ENCODE assay signal across 20 cellular contexts in the genomic region with DNA sequence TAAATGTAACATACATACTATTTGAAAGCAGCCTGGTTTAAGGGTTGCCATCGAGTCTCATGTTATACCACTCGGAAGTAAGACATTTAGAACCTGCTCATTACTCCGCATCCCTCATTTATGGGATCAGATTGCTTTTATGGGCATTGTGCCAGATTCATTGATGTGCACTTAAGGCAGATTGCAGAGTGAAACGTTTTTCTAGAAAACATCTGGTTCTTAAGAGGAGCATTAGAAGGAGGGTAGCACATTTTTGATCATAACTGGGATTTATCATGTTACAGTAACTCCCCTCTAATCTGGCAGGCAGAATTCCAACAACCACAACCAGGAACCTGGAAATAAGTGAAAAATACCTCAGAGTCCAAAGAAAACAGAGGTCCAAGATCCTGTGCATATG.
DNase-seq lines count a peak whose midpoint lies in the region; ATAC-seq and TF ChIP-seq lines count a peak whose summit lies in the region.
"Had no signal": no experiment of that assay in that cellular context is flagged by ENCODE, and none has a peak within 500 bp of the region (broad histone marks: within the 10 kb centered on the region; RNA-seq: fewer than 3 reads in every experiment).

No MANE protein-coding gene starts in this region.

- TF ChIP-seq EP300 in esophagus muscularis mucosa (IDR thresholded peaks at IDR 0.05) = no peak

- ATAC-seq in activated naive CD8-positive, alpha-beta T cell treated with anti-CD3 and anti-CD28 coated beads, Interleukin-2, amount 50 U/mL, for 24 hours = no peak
- ATAC-seq in HG02588 (IDR thresholded peaks at IDR 0.05; ENCODE audit: unreplicated experiment) = no peak
- ATAC-seq in GM21737 (IDR thresholded peaks at IDR 0.05; ENCODE audit: unreplicated experiment) = no peak
- ATAC-seq: activated CD8-positive, alpha-beta T cell treated with anti-CD3 and anti-CD28 coated beads for 36 hours; GM12878; stimulated activated effector memory CD8-positive, alpha-beta T cell treated with anti-CD3 and anti-CD28 coated beads, Interleukin-12 subunit alpha, Interleukin-12 subunit beta, amount 100 ng/mL, for 72 hours; upper lobe of right lung had no signal

- 57% methylated on average over 4 of the region's 4 CpGs for WGBS in esophagus muscularis mucosa

- H3K4me3 Mint-ChIP-seq in activated naive CD8-positive, alpha-beta T cell treated with anti-CD3 and anti-CD28 coated beads, Interleukin-2, amount 50 U/mL, for 24 hours = no peak overlapping the region
- H3K4me3 Mint-ChIP-seq: activated CD8-positive, alpha-beta T cell treated with anti-CD3 and anti-CD28 coated beads for 36 hours; B cell; stimulated activated effector memory CD8-positive, alpha-beta T cell treated with anti-CD3 and anti-CD28 coated beads, Interleukin-12 subunit alpha, Interleukin-12 subunit beta, amount 100 ng/mL, for 72 hours had no signal

- H3K36me3 Mint-ChIP-seq in activated naive CD8-positive, alpha-beta T cell treated with anti-CD3 and anti-CD28 coated beads, Interleukin-2, amount 50 U/mL, for 24 hours (ENCODE audit: low read depth) = peaks cover 6% of the 10 kb centered on the region

- peaks cover 0 to 4% (median 0%) of the 10 kb centered on the region in 4 donors for H3K9me3 ChIP-seq in esophagus muscularis mucosa
- H3K9me3 ChIP-seq: right atrium auricular region, upper lobe of right lung had no signal

- TF ChIP-seq POLR2A in esophagus muscularis mucosa (IDR thresholded peaks at IDR 0.05; ENCODE audit: low read depth) = no peak

- H3K4me1 Mint-ChIP-seq in activated naive CD8-positive, alpha-beta T cell treated with anti-CD3 and anti-CD28 coated beads, Interleukin-2, amount 50 U/mL, for 24 hours = no peaks in the 10 kb centered on the region
- H3K4me1 Mint-ChIP-seq: stimulated activated effector memory CD8-positive, alpha-beta T cell treated with anti-CD3 and anti-CD28 coated beads, Interleukin-12 subunit alpha, Interleukin-12 subunit beta, amount 100 ng/mL, for 72 hours had no signal

- no peaks in the 10 kb centered on the region for H3K27me3 Mint-ChIP-seq in activated naive CD8-positive, alpha-beta T cell treated with anti-CD3 and anti-CD28 coated beads, Interleukin-2, amount 50 U/mL, for 24 hours
- H3K27me3 Mint-ChIP-seq: activated CD8-positive, alpha-beta T cell treated with anti-CD3 and anti-CD28 coated beads for 36 hours; B cell had no signal

- intact Hi-C loops in esophagus muscularis mucosa (cut with DNase I) = no loop called here

- no peaks in the 10 kb centered on the region for H3K9me3 Mint-ChIP-seq in activated naive CD8-positive, alpha-beta T cell treated with anti-CD3 and anti-CD28 coated beads, Interleukin-2, amount 50 U/mL, for 24 hours
- H3K9me3 Mint-ChIP-seq: activated CD8-positive, alpha-beta T cell treated with anti-CD3 and anti-CD28 coated beads for 36 hours; stimulated activated effector memory CD8-positive, alpha-beta T cell treated with anti-CD3 and anti-CD28 coated beads, Interleukin-12 subunit alpha, Interleukin-12 subunit beta, amount 100 ng/mL, for 72 hours had no signal

- H3K36me3 ChIP-seq in esophagus muscularis mucosa = peaks cover 0 to 22% (median 6%) of the 10 kb centered on the region in 4 donors

- no peak overlapping the region for H3K27ac Mint-ChIP-seq in activated naive CD8-positive, alpha-beta T cell treated with anti-CD3 and anti-CD28 coated beads, Interleukin-2, amount 50 U/mL, for 24 hours
- H3K27ac Mint-ChIP-seq: activated CD8-positive, alpha-beta T cell treated with anti-CD3 and anti-CD28 coated beads for 36 hours; B cell; stimulated activated effector memory CD8-positive, alpha-beta T cell treated with anti-CD3 and anti-CD28 coated beads, Interleukin-12 subunit alpha, Interleukin-12 subunit beta, amount 100 ng/mL, for 72 hours had no signal

- H3K4me3 ChIP-seq in esophagus muscularis mucosa = no peak overlapping the region
- H3K4me3 ChIP-seq: GM12878, right atrium auricular region, upper lobe of right lung had no signal

- no peak for TF ChIP-seq CTCF in esophagus muscularis mucosa (IDR thresholded peaks at IDR 0.05)

- H3K4me1 ChIP-seq in esophagus muscularis mucosa = no peaks in the 10 kb centered on the region
- H3K4me1 ChIP-seq: right atrium auricular region, upper lobe of right lung had no signal

- H3K27ac ChIP-seq in esophagus muscularis mucosa (replicated peaks in 1 of 4) = no peak overlapping the region
- H3K27ac ChIP-seq: right atrium auricular region, upper lobe of right lung had no signal

- DNase-seq in DMS79 treated with DMSO at 0.1 percent for 48 hours (lab: John Stamatoyannopoulos, UW) = peak; percentile 73
- DNase-seq in NCI-H187 treated with DMSO at 0.1 percent for 48 hours (lab: John Stamatoyannopoulos, UW) = peak; percentile 22
- DNase-seq in fibroblast of the conjunctiva (ENCODE audit: low read depth) = peak; percentile 28
- DNase-seq in activated naive CD8-positive, alpha-beta T cell treated with anti-CD3 and anti-CD28 coated beads, Interleukin-2, amount 50 U/mL, for 24 hours = no peak
- no peak for DNase-seq in esophagus muscularis mucosa (ENCODE audit: extremely low spot score)
- DNase-seq: activated CD8-positive, alpha-beta T cell treated with anti-CD3 and anti-CD28 coated beads for 36 hours; DND-41; head of caudate nucleus; left cardiac atrium; NK-92 treated with Interleukin-12 subunit alpha and Interleukin-12 subunit beta, amount 100 ng/mL, for 24 hours; Right ventricle myocardium superior; stimulated activated CD4-positive, alpha-beta T cell treated with anti-CD3 and anti-CD28 coated beads, Interleukin-4, amount 100 ng/mL, for 24 hours; upper lobe of right lung had no signal

- no peaks in the 10 kb centered on the region for H3K27me3 ChIP-seq in esophagus muscularis mucosa
- H3K27me3 ChIP-seq: right atrium auricular region, upper lobe of right lung had no signal

TF ChIP-seq in PFSK-1, 5 proteins besides CTCF, POLR2A, EP300 and RAD21:
- peak; percentile 29; the same call in 1 of the 2 replicates for TF ChIP-seq TAF1 (IDR thresholded peaks at IDR 0.05; ENCODE audit: borderline replicate concordance, insufficient read depth, low read length)
- TF ChIP-seq, protein P1, sequence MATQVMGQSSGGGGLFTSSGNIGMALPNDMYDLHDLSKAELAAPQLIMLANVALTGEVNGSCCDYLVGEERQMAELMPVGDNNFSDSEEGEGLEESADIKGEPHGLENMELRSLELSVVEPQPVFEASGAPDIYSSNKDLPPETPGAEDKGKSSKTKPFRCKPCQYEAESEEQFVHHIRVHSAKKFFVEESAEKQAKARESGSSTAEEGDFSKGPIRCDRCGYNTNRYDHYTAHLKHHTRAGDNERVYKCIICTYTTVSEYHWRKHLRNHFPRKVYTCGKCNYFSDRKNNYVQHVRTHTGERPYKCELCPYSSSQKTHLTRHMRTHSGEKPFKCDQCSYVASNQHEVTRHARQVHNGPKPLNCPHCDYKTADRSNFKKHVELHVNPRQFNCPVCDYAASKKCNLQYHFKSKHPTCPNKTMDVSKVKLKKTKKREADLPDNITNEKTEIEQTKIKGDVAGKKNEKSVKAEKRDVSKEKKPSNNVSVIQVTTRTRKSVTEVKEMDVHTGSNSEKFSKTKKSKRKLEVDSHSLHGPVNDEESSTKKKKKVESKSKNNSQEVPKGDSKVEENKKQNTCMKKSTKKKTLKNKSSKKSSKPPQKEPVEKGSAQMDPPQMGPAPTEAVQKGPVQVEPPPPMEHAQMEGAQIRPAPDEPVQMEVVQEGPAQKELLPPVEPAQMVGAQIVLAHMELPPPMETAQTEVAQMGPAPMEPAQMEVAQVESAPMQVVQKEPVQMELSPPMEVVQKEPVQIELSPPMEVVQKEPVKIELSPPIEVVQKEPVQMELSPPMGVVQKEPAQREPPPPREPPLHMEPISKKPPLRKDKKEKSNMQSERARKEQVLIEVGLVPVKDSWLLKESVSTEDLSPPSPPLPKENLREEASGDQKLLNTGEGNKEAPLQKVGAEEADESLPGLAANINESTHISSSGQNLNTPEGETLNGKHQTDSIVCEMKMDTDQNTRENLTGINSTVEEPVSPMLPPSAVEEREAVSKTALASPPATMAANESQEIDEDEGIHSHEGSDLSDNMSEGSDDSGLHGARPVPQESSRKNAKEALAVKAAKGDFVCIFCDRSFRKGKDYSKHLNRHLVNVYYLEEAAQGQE (IDR thresholded peaks at IDR 0.05; ENCODE audit: insufficient read depth in 1 of 2, low read depth in 2 of 2, low read length in 2 of 2) = no peak
- TF ChIP-seq FOXP2 (optimal IDR thresholded peaks at IDR 0.05; ENCODE audit: borderline replicate concordance, extremely low read depth, extremely low read length, insufficient read depth) = no peak

Comparison
In these comparisons a context has a peak if more than half of its experiments do, and no peak if none do; other contexts are left out.
1. DNase-seq: peak in DMS79 treated with DMSO at 0.1 percent for 48 hours (single experiment), NCI-H187 treated with DMSO at 0.1 percent for 48 hours (single experiment) and fibroblast of the conjunctiva (single experiment); none in activated naive CD8-positive, alpha-beta T cell treated with anti-CD3 and anti-CD28 coated beads, Interleukin-2, amount 50 U/mL, for 24 hours (single experiment) and esophagus muscularis mucosa (single experiment).